ENCODE assay signal across 8 cellular contexts in the genomic region with DNA sequence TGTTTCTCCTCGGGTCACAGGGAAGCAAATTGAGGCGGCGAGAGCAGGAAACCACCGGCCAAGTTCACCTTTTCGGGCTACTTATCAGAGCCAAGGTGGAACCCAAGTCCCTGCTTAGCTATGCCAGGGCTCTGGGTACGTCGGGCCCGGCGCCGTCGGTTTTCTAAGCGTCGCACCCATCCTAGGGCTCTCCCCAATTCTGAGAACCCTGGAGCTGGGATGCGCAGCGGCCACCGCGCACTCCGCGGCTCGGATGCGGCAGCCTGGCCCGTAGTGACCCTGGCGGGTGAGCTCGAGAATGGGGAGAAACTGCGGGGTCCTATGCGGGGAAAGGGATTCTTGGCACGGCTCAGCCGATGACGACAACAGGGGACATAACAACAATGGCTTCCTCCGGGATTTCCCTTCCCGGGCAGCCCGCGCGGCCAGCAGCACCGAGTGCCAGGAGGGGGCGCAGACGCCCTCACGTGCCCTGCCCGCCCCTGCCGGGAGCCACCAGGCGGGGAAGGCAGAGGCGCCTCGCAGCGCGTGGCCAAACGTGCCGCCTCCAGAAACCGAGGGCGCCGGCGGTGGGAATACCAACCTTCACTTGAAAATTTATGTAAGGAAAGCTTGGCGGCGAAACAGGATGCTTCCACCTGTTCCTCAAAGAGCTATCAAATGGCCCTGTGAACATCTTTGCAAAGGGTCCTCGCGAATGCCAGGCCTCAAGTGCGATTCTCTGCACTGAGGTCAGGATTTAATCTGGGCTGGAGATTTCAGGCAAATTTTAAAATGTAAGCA. TPM values are rescaled to one million over a fixed set of nuclear protein-coding genes. Genes with fewer than 3 reads are reported as not detected.
DNase-seq lines count a peak whose midpoint lies in the region; ATAC-seq and TF ChIP-seq lines count a peak whose summit lies in the region.

No MANE protein-coding gene starts in this region.

- peak overlapping the region; percentile 69 for H3K4me3 Mint-ChIP-seq in T-helper 1 cell treated with Interleukin-12 subunit alpha and Interleukin-12 subunit beta and Interleukin-4 antibody, amounts not matched to agents 30 μg/mL and 1 μg/mL, for 36 hours

- intact Hi-C loops in spleen (cut with DNase I; ENCODE audit: low total_unique reads) = no loop called here

- peak; percentile 74 for TF ChIP-seq CTCF in GM12872 (IDR thresholded peaks at IDR 0.05; ENCODE audit: insufficient read depth, low read depth, low read length)
- TF ChIP-seq CTCF in astrocyte of the spinal cord (IDR thresholded peaks at IDR 0.05; ENCODE audit: low read depth, low read length) = peak; percentile 56
- peak in 9 of 11 experiments; percentile 28 to 74 (median 65) for TF ChIP-seq CTCF in spleen (IDR thresholded peaks at IDR 0.05 in 8 of 11, conservative IDR thresholded peaks at IDR 0.05 in 3 of 11)

- H3K4me1 ChIP-seq in iPS-15b (ENCODE audit: control insufficient read depth, insufficient read depth, low read length) (no peaks in the 10 kb centered on the region), spleen (peaks cover 28 to 43% (median 40%) of the 10 kb centered on the region in 6 donors)

- H3K36me3 ChIP-seq in iPS-15b (ENCODE audit: control insufficient read depth, insufficient read depth, low read length) (no peaks in the 10 kb centered on the region), spleen (no peaks in the 10 kb centered on the region)

- H3K9me3 ChIP-seq in iPS-15b (ENCODE audit: control insufficient read depth, insufficient read depth, low read length) (no peaks in the 10 kb centered on the region), spleen (no peaks in the 10 kb centered on the region)

- ATAC-seq in HG02763 (IDR thresholded peaks at IDR 0.05; ENCODE audit: unreplicated experiment) = no peak
- ATAC-seq in HG03097 (IDR thresholded peaks at IDR 0.05; ENCODE audit: low FRiP score, unreplicated experiment) = no peak

- DNase-seq in NCI-H128 (lab: John Stamatoyannopoulos, UW; ENCODE audit: unreplicated experiment) (peak; percentile 40), astrocyte of the spinal cord (ENCODE audit: low read depth, low spot score) (peak; percentile 16), spleen (peak; percentile 86)

- peaks cover 75% of the 10 kb centered on the region for H3K27me3 ChIP-seq in iPS-15b (ENCODE audit: control insufficient read depth, insufficient read depth, low read length)
- peaks cover 3 to 98% (median 51%) of the 10 kb centered on the region in 7 donors for H3K27me3 ChIP-seq in spleen (replicated peaks in 1 of 7)

- H3K4me3 ChIP-seq in astrocyte of the spinal cord (ENCODE audit: low read depth, low read length) (no peak overlapping the region), iPS-15b (ENCODE audit: low read depth, low read length) (peak overlapping the region; percentile 72), spleen (peak overlapping the region; percentile 33 to 83 (median 46))

- H3K27me3 Mint-ChIP-seq in T-helper 1 cell treated with Interleukin-12 subunit alpha and Interleukin-12 subunit beta and Interleukin-4 antibody, amounts not matched to agents 30 μg/mL and 1 μg/mL, for 36 hours (ENCODE audit: low read depth) = peaks cover 41% of the 10 kb centered on the region

- H3K9ac ChIP-seq in iPS-15b (ENCODE audit: low read depth, low read length) = peak overlapping the region; percentile 58

- WGBS in spleen, 5 donors = 4 to 7% (median 5%) methylated on average over 34 to 56 of the region's 56 CpGs

- no peaks in the 10 kb centered on the region for H3K36me3 Mint-ChIP-seq in T-helper 1 cell treated with Interleukin-12 subunit alpha and Interleukin-12 subunit beta and Interleukin-4 antibody, amounts not matched to agents 30 μg/mL and 1 μg/mL, for 36 hours (ENCODE audit: low read depth)

- no peaks in the 10 kb centered on the region for H3K9me3 Mint-ChIP-seq in T-helper 1 cell treated with Interleukin-12 subunit alpha and Interleukin-12 subunit beta and Interleukin-4 antibody, amounts not matched to agents 30 μg/mL and 1 μg/mL, for 36 hours

- no peak overlapping the region for H3K27ac Mint-ChIP-seq in T-helper 1 cell treated with Interleukin-12 subunit alpha and Interleukin-12 subunit beta and Interleukin-4 antibody, amounts not matched to agents 30 μg/mL and 1 μg/mL, for 36 hours

- in situ Hi-C loops in astrocyte of the spinal cord (cut with HindIII; ENCODE audit: low sequenced_read_pairs) = loop anchor here (25.0 kb wide), 1 partner anchor 153 kb away; a partner anchor contains a TSS

- peaks cover 22% of the 10 kb centered on the region for H3K4me1 Mint-ChIP-seq in T-helper 1 cell treated with Interleukin-12 subunit alpha and Interleukin-12 subunit beta and Interleukin-4 antibody, amounts not matched to agents 30 μg/mL and 1 μg/mL, for 36 hours (ENCODE audit: low read depth)

- H3K27ac ChIP-seq in spleen = no peak overlapping the region

- no peak for TF ChIP-seq POLR2A in spleen (IDR thresholded peaks at IDR 0.05)

RNA-seq across cellular contexts. Expression of a gene that starts 2.1 kb away (rescaled TPM):
- total RNA-seq in spleen = under 1 TPM in 2 of 7 donors, not detected in 5; 0.32 to 0.34 TPM
- under 1 TPM; 0.05 to 0.16 (median 0.07) TPM for polyA plus RNA-seq in spleen

RNA-seq across cellular contexts. Expression of a gene that starts 10.3 kb away (rescaled TPM):
- total RNA-seq in spleen = not detected
- polyA plus RNA-seq in spleen = not detected

RNA-seq across cellular contexts. Expression of a gene that starts 17.3 kb away (rescaled TPM):
- total RNA-seq in spleen = 1 to 10 TPM in 1 of 7 donors, under 1 TPM in 5, not detected in 1; 0.23 to 3.1 (median 0.48) TPM
- polyA plus RNA-seq in spleen = under 1 TPM; 0.22 to 0.77 (median 0.49) TPM

RNA-seq across cellular contexts. Expression of a gene that starts 43.3 kb away (rescaled TPM):
- total RNA-seq in spleen = 1 to 10 TPM; 1.9 to 3.9 (median 2.4) TPM
- 1 to 10 TPM; 2.5 to 4.4 (median 3.4) TPM for polyA plus RNA-seq in spleen

RNA-seq across cellular contexts. Expression of a gene that starts 47.8 kb away (rescaled TPM):
- 10 to 100 TPM; 20.9 to 38.8 (median 30.3) TPM for total RNA-seq in spleen
- polyA plus RNA-seq in spleen = 10 to 100 TPM; 10.9 to 18.3 (median 14.2) TPM

Comparison
In these comparisons a context has a peak if more than half of its experiments do, and no peak if none do; other contexts are left out.
1. DNase-seq: peak in every context shown above with its lines; median percentile 86 in spleen; 40 in NCI-H128; 16 in astrocyte of the spinal cord.